8 cellular contexts compared by ENCODE assay signal in the genomic region with DNA sequence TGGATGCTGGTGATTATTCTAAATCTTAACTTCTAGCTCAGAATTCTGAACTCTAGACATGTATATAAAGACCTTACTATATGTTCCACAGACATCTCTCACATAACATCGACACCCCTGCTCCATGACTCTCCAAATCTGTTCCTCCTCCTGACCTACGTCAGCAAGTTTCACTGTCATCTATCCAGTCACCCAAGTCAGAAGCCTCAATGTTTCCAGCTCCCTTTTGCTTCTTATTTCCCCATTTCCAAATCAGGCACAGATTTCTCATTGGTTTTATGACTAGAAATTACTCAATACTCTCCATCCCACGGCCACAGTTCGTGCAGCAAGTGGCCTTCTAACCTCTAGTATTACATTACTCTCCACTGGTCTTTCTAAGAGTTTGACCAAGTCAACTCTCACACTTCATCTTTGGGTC. TPM values are rescaled to one million over a fixed set of nuclear protein-coding genes. Genes with fewer than 3 reads are reported as not detected.
DNase-seq lines count a peak whose midpoint lies in the region; ATAC-seq, FAIRE-seq and TF ChIP-seq lines count a peak whose summit lies in the region.

No MANE protein-coding gene starts in this region.

- H3K36me3 ChIP-seq in suprapubic skin = no peaks in the 10 kb centered on the region
- H3K36me3 ChIP-seq in ovary = no peaks in the 10 kb centered on the region

- 60% methylated on average over 4 of the region's 4 CpGs for WGBS in suprapubic skin
- 78 to 80% (median 79%) methylated on average over 4 of the region's 4 CpGs for WGBS in ovary, 3 donors

- no peak for FAIRE-seq in frontal cortex (lab: Jason Lieb, UNC)

- H3K27me3 ChIP-seq in suprapubic skin (no peaks in the 10 kb centered on the region), ovary (no peaks in the 10 kb centered on the region)

- H3K4me1 Mint-ChIP-seq in effector memory CD8-positive, alpha-beta T cell (ENCODE audit: low read depth in 2 of 2) = peaks cover 51 to 80% of the 10 kb centered on the region in 2 donors

- intact Hi-C loops in ovary (cut with DNase I) = no loop called here

- TF ChIP-seq CTCF in suprapubic skin (IDR thresholded peaks at IDR 0.05) = no peak
- TF ChIP-seq CTCF in ovary (IDR thresholded peaks at IDR 0.05) = no peak

- ATAC-seq in GM21390 (IDR thresholded peaks at IDR 0.05; ENCODE audit: unreplicated experiment) (peak; percentile 41), HG03571 (IDR thresholded peaks at IDR 0.05; ENCODE audit: unreplicated experiment) (peak; percentile 29)
- peak; percentile 36 for ATAC-seq in effector memory CD8-positive, alpha-beta T cell (replicated peaks)

- TF ChIP-seq POLR2A in suprapubic skin (IDR thresholded peaks at IDR 0.05) = no peak
- TF ChIP-seq POLR2A in ovary (IDR thresholded peaks at IDR 0.05) = no peak

- no peak for DNase-seq in effector memory CD8-positive, alpha-beta T cell
- DNase-seq in suprapubic skin (ENCODE audit: low spot score in 2 of 2) = no peak
- no peak for DNase-seq in frontal cortex (ENCODE audit: low spot score in 2 of 2)
- DNase-seq in ovary = no peak
- DNase-seq in NCI-H226 = no peak

- H3K36me3 Mint-ChIP-seq in effector memory CD8-positive, alpha-beta T cell (ENCODE audit: insufficient read depth) = peaks cover 23% of the 10 kb centered on the region

- H3K9me3 ChIP-seq in suprapubic skin = no peaks in the 10 kb centered on the region
- no peaks in the 10 kb centered on the region for H3K9me3 ChIP-seq in ovary

- H3K9me3 Mint-ChIP-seq in effector memory CD8-positive, alpha-beta T cell = no peaks in the 10 kb centered on the region

- peak overlapping the region; percentile 21; the same call in 1 of the 2 replicates for H3K4me3 ChIP-seq in GM08714 (ENCODE audit: low read length)
- H3K4me3 ChIP-seq in suprapubic skin = no peak overlapping the region
- H3K4me3 ChIP-seq in ovary = no peak overlapping the region

- H3K4me3 Mint-ChIP-seq in effector memory CD8-positive, alpha-beta T cell = peak overlapping the region; percentile 46 to 56

- peak overlapping the region; percentile 49 to 72 for H3K27ac Mint-ChIP-seq in effector memory CD8-positive, alpha-beta T cell

- no peak overlapping the region for H3K27ac ChIP-seq in suprapubic skin
- H3K27ac ChIP-seq in ovary = no peak overlapping the region

- TF ChIP-seq EP300 in suprapubic skin (IDR thresholded peaks at IDR 0.05) (no peak), ovary (IDR thresholded peaks at IDR 0.05) (no peak)

- H3K27me3 Mint-ChIP-seq in effector memory CD8-positive, alpha-beta T cell = no peaks in the 10 kb centered on the region

- peaks cover 46% of the 10 kb centered on the region for H3K4me1 ChIP-seq in suprapubic skin
- peaks cover 7% of the 10 kb centered on the region for H3K4me1 ChIP-seq in ovary (ENCODE audit: insufficient read depth)

RNA-seq across cellular contexts. Expression of a gene that starts 28.5 kb away (rescaled TPM):
- 10 to 100 TPM; 29.6 to 55.4 (median 47.1) TPM for total RNA-seq in suprapubic skin
- 94.2 TPM for total RNA-seq in frontal cortex
- total RNA-seq in ovary = 10 to 100 TPM; 35.6 to 52.9 (median 42.9) TPM
- 10 to 100 TPM; 31.8 to 40.7 TPM for polyA plus RNA-seq in ovary
